Comparison of ENCODE assay signal across 8 cellular contexts in genomic region chr11:62599909-62600308, GRCh38. TPM values are rescaled to one million over a fixed set of nuclear protein-coding genes. Genes with fewer than 3 reads are reported as not detected.
A peak's percentile ranks its signal among the peaks of the same experiment; 100 is the strongest.
DNase-seq lines count a peak whose midpoint lies in the region; ATAC-seq and TF ChIP-seq lines count a peak whose summit lies in the region.

No MANE protein-coding gene starts in this region.

- intact Hi-C loops in esophagus muscularis mucosa (cut with DNase I), result loop anchor here (10.0 kb wide), 1 partner anchor 255 kb away; no protein-coding TSS in a partner anchor
- intact Hi-C loops in psoas muscle (cut with DNase I), result loop anchor here in 1 of 2 donors (10.0 kb wide), 1 partner anchor 635 kb away; the partner anchor contains the start of gene FTH1

- no peak for TF ChIP-seq CTCF in GM12864 (IDR thresholded peaks at IDR 0.05; ENCODE audit: low read depth, low read length, missing control alignments)
- TF ChIP-seq CTCF in esophagus muscularis mucosa (IDR thresholded peaks at IDR 0.05), result no peak
- no peak for TF ChIP-seq CTCF in psoas muscle (IDR thresholded peaks at IDR 0.05)

- TF ChIP-seq POLR2A in esophagus muscularis mucosa (IDR thresholded peaks at IDR 0.05; ENCODE audit: low read depth), result no peak

- no peaks in the 10 kb centered on the region for H3K9me3 ChIP-seq in SJCRH30 (replicated peaks)
- H3K9me3 ChIP-seq in esophagus muscularis mucosa, result no peaks in the 10 kb centered on the region
- H3K9me3 ChIP-seq in psoas muscle, result no peaks in the 10 kb centered on the region

- H3K4me1 ChIP-seq in SJCRH30, result peaks cover 12% of the 10 kb centered on the region
- peaks cover 33 to 65% (median 42%) of the 10 kb centered on the region in 4 donors for H3K4me1 ChIP-seq in esophagus muscularis mucosa
- peaks cover 29% of the 10 kb centered on the region for H3K4me1 ChIP-seq in psoas muscle

- peaks cover 41% of the 10 kb centered on the region for H3K36me3 ChIP-seq in SJCRH30
- H3K36me3 ChIP-seq in esophagus muscularis mucosa, result peaks cover 35 to 49% (median 47%) of the 10 kb centered on the region in 4 donors
- H3K36me3 ChIP-seq in psoas muscle (ENCODE audit: insufficient read depth in 1 of 2, low read depth in 1 of 2), result peaks cover 8 to 47% of the 10 kb centered on the region in 2 donors

- ATAC-seq in psoas muscle (no peak), HG03095 (IDR thresholded peaks at IDR 0.05; ENCODE audit: unreplicated experiment) (no peak), GM19455 (IDR thresholded peaks at IDR 0.05; ENCODE audit: unreplicated experiment) (no peak)

- 38% methylated on average over 5 of the region's 5 CpGs for WGBS in esophagus muscularis mucosa
- 47 to 54% (median 53%) methylated on average over 5 of the region's 5 CpGs for WGBS in psoas muscle, 3 donors

- no peak for TF ChIP-seq EP300 in esophagus muscularis mucosa (IDR thresholded peaks at IDR 0.05)

- H3K4me3 ChIP-seq in GM12864 (ENCODE audit: low read depth, low read length) (peak overlapping the region; percentile 95), SJCRH30 (peak overlapping the region; percentile 94), esophagus muscularis mucosa (peak overlapping the region; percentile 67 to 100 (median 94)), psoas muscle (peak overlapping the region; percentile 84)

- H3K27me3 ChIP-seq in SJCRH30 (no peaks in the 10 kb centered on the region), esophagus muscularis mucosa (no peaks in the 10 kb centered on the region), psoas muscle (ENCODE audit: insufficient read depth in 3 of 3, low read length in 2 of 3) (no peaks in the 10 kb centered on the region)

- DNase-seq in GM12864 (ENCODE audit: low read depth) (no peak), SJCRH30 (no peak), esophagus muscularis mucosa (ENCODE audit: extremely low spot score) (no peak), psoas muscle (peak in 1 of 2 donors; percentile 4), RPMI8226 (no peak), GDM1 (lab: John Stamatoyannopoulos, UW) (no peak)

- H3K27ac ChIP-seq in SJCRH30, result no peak overlapping the region
- H3K27ac ChIP-seq in esophagus muscularis mucosa (replicated peaks in 1 of 4), result peak overlapping the region; percentile 90 to 99 (median 98)
- no peak overlapping the region for H3K27ac ChIP-seq in psoas muscle

RNA-seq across cellular contexts. Expression of gene MTA2, which starts 1.8 kb away (rescaled TPM):
- 106 and 107 TPM in 2 replicates for total RNA-seq in SJCRH30 (2014; rRNA removed; shearing (Covaris generic))
- total RNA-seq in esophagus muscularis mucosa, result 10 to 100 TPM; 60.2 to 91.4 (median 88.3) TPM
- 10 to 100 TPM; 20.0 to 32.5 (median 28.6) TPM for total RNA-seq in psoas muscle
- 10 to 100 TPM; 18.4 to 27.1 (median 26.9) TPM for polyA plus RNA-seq in psoas muscle

RNA-seq across cellular contexts. Expression of gene TUT1, which starts 8.6 kb away (rescaled TPM):
- total RNA-seq in SJCRH30 (2014; rRNA removed; shearing (Covaris generic)), result 8.8 and 9.1 TPM in 2 replicates
- total RNA-seq in esophagus muscularis mucosa, result 1 to 10 TPM; 4.2 to 8.0 (median 6.0) TPM
- 10 to 100 TPM; 14.3 to 23.7 (median 19.6) TPM for total RNA-seq in psoas muscle
- polyA plus RNA-seq in psoas muscle, result 10 to 100 TPM; 12.1 to 15.5 (median 12.7) TPM

RNA-seq across cellular contexts. Expression of gene EML3, which starts 12.7 kb away (rescaled TPM):
- total RNA-seq in SJCRH30 (2014; rRNA removed; shearing (Covaris generic)), result 5.8 and 8.9 TPM in 2 replicates
- total RNA-seq in esophagus muscularis mucosa (10 to 100 TPM; 27.0 to 33.6 (median 29.0) TPM), psoas muscle (10 to 100 TPM; 14.1 to 19.5 (median 16.9) TPM)
- polyA plus RNA-seq in psoas muscle, result 10 to 100 TPM in 2 of 3 donors, 1 to 10 TPM in 1; 7.4 to 11.3 (median 11.1) TPM

RNA-seq across cellular contexts. Expression of gene ROM1, which starts 13.1 kb away (rescaled TPM):
- total RNA-seq in SJCRH30 (2014; rRNA removed; shearing (Covaris generic)), result 0.46 and 0.51 TPM in 2 replicates
- 10 to 100 TPM in 2 of 4 donors, 1 to 10 TPM in 2; 3.7 to 11.9 (median 10.1) TPM for total RNA-seq in esophagus muscularis mucosa
- total RNA-seq in psoas muscle, result 1 to 10 TPM; 2.0 to 4.4 (median 3.1) TPM
- polyA plus RNA-seq in psoas muscle, result 1 to 10 TPM; 3.7 to 5.5 (median 4.7) TPM

RNA-seq across cellular contexts. Expression of gene B3GAT3, which starts 21.9 kb away (rescaled TPM):
- total RNA-seq in SJCRH30 (2014; rRNA removed; shearing (Covaris generic)), result 23.4 and 28.2 TPM in 2 replicates
- total RNA-seq in esophagus muscularis mucosa (10 to 100 TPM; 20.3 to 33.3 (median 22.1) TPM), psoas muscle (10 to 100 TPM in 3 of 4 donors, 1 to 10 TPM in 1; 7.4 to 11.8 (median 11.0) TPM)
- 10 to 100 TPM; 11.7 to 37.6 (median 20.0) TPM for polyA plus RNA-seq in psoas muscle

Comparison
In these comparisons a context has a peak if more than half of its experiments do, and no peak if none do; other contexts are left out.
1. H3K27ac ChIP-seq: peak in esophagus muscularis mucosa (4 of 4); none in SJCRH30 (single experiment) and psoas muscle (single experiment).
2. Peak in every context shown above with its lines, with median percentiles within 50 percentile points of each other: H3K4me3 ChIP-seq.